In the genomic region with DNA sequence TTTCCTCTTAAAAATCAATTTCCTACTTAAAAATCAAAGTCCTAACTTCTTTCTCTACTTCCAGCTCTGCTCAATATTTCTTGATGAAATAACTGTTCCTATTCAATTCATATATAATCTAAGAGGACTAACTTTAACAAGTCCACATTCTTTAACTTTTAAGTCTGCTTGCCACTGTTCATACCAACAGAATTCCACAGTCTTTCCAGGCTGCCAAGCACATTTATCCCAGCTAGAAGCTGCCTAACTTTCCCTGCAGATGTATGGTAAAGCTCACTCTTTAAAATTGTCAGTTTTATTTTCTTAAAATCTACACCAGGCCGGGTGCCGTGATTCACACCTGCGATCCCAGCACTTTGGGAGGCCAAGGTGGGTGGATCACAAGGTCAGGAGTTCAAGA, we compare ENCODE assay signal across 27 cellular contexts. TPM values are rescaled to one million over a fixed set of nuclear protein-coding genes. Genes with fewer than 3 reads are reported as not detected.
"Had no signal": no experiment of that assay in that cellular context is flagged by ENCODE, and none has a peak within 500 bp of the region (broad histone marks: within the 10 kb centered on the region; RNA-seq: fewer than 3 reads in every experiment).

No MANE protein-coding gene starts in this region.

- H3K27ac ChIP-seq: breast epithelium, KMS-11, RWPE1, SJCRH30 had no signal

- H3K4me3 Mint-ChIP-seq: activated CD8-positive, alpha-beta T cell treated with anti-CD3 and anti-CD28 coated beads for 36 hours; activated naive CD8-positive, alpha-beta T cell treated with anti-CD3 and anti-CD28 coated beads, Interleukin-2, amount 10 ng/mL, durations not matched to agents 7 days and 5 days; T-helper 1 cell treated with Interleukin-12 subunit alpha and Interleukin-12 subunit beta and Interleukin-4 antibody, amounts not matched to agents 30 μg/mL and 1 μg/mL, for 36 hours had no signal

- H3K27me3 ChIP-seq: breast epithelium, MG63, SJCRH30 had no signal

- H3K9me3 Mint-ChIP-seq: activated CD8-positive, alpha-beta T cell treated with anti-CD3 and anti-CD28 coated beads for 36 hours had no signal

- H3K27ac Mint-ChIP-seq: activated CD8-positive, alpha-beta T cell treated with anti-CD3 and anti-CD28 coated beads for 36 hours; activated naive CD8-positive, alpha-beta T cell treated with anti-CD3 and anti-CD28 coated beads, Interleukin-2, amount 10 ng/mL, durations not matched to agents 7 days and 5 days; T-helper 1 cell treated with Interleukin-12 subunit alpha and Interleukin-12 subunit beta and Interleukin-4 antibody, amounts not matched to agents 30 μg/mL and 1 μg/mL, for 36 hours had no signal

- H3K9me3 ChIP-seq: breast epithelium, MG63, SJCRH30 had no signal

- H3K4me3 ChIP-seq: breast epithelium, MG63, SJCRH30 had no signal

- H3K36me3 ChIP-seq: breast epithelium, MG63, SJCRH30 had no signal

- ATAC-seq: activated CD4-positive, CD25-positive, alpha-beta regulatory T cell treated with anti-CD3 and anti-CD28 coated beads, Interleukin-2, amount 50 U/mL, for 24 hours; activated CD8-positive, alpha-beta T cell treated with anti-CD3 and anti-CD28 coated beads for 36 hours; Panc1 had no signal

- DNase-seq: activated CD4-positive, alpha-beta T cell treated with anti-CD3 and anti-CD28 coated beads for 4 hours; activated CD8-positive, alpha-beta memory T cell treated with anti-CD3 and anti-CD28 coated beads, Interleukin-2, amount 50 U/mL, for 48 hours; activated CD8-positive, alpha-beta T cell treated with anti-CD3 and anti-CD28 coated beads for 36 hours; activated naive CD4-positive, alpha-beta T cell treated with anti-CD3 and anti-CD28 coated beads, Interleukin-2, amount 50 U/mL, for 16 hours; activated naive CD8-positive, alpha-beta T cell treated with anti-CD3 and anti-CD28 coated beads, Interleukin-2, amount 10 ng/mL, durations not matched to agents 7 days and 5 days; activated T-cell treated with anti-CD3 and anti-CD28 coated beads, Interleukin-2, amount 50 U/mL, for 1 hour; aorta; MG63; MV-4-11; NCI-H1092 treated with DMSO at 0.1 percent for 48 hours; NCI-H1417 treated with DMSO at 0.1 percent for 48 hours; NCI-H1694; NCI-H2029; NCI-H2107; NCI-H2171 treated with DMSO at 0.1 percent for 48 hours; NCI-H226; NCI-H526 treated with DMSO at 0.1 percent for 48 hours; NK-92 treated with Interleukin-12 subunit alpha and Interleukin-12 subunit beta, amount 100 ng/mL, for 24 hours; OCI-M1; Right ventricle myocardium superior; SJCRH30 had no signal

- H3K4me1 ChIP-seq: breast epithelium had no signal

- H3K4me2 ChIP-seq: KMS-11 had no signal

RNA-seq across cellular contexts. Expression of a gene that starts 11.5 kb away (rescaled TPM):
- total RNA-seq: SJCRH30 had no signal

RNA-seq across cellular contexts. Expression of a gene that starts 38.7 kb away (rescaled TPM):
- total RNA-seq: activated CD8-positive, alpha-beta T cell treated with anti-CD3 and anti-CD28 coated beads for 36 hours; activated naive CD8-positive, alpha-beta T cell treated with anti-CD3 and anti-CD28 coated beads, Interleukin-2, amount 10 ng/mL, durations not matched to agents 7 days and 5 days had no signal
